In genomic region chr10:97407211-97407951, GRCh38 we compare ENCODE assay signal across 1 cellular context.
TF ChIP-seq lines count a peak whose summit lies in the region.

No MANE protein-coding gene starts in this region.

TF ChIP-seq in HepG2, 621 proteins besides CTCF, POLR2A, EP300 and RAD21 (continues in another document):
- TF ChIP-seq ZNF276 (CRISPR knock-in tag; IDR thresholded peaks at IDR 0.05; ENCODE audit: low read depth) (no peak), ZNF382 (CRISPR knock-in tag; IDR thresholded peaks at IDR 0.05; ENCODE audit: borderline replicate concordance) (no peak), PCBP2 (optimal IDR thresholded peaks at IDR 0.05; ENCODE audit: low read depth, low read length, poor library complexity, severe bottlenecking) (no peak), MXI1 (IDR thresholded peaks at IDR 0.05; ENCODE audit: borderline replicate concordance, low read depth, low read length) (no peak), ZNF775 (CRISPR knock-in tag; IDR thresholded peaks at IDR 0.05; ENCODE audit: borderline replicate concordance) (no peak), RFX3 (CRISPR knock-in tag; IDR thresholded peaks at IDR 0.05) (no peak), ZBTB42 (CRISPR knock-in tag; IDR thresholded peaks at IDR 0.05) (no peak), JUND (CRISPR knock-in tag; IDR thresholded peaks at IDR 0.05) (no peak), NCOA1 (CRISPR knock-in tag; IDR thresholded peaks at IDR 0.05) (no peak), ZNF567 (CRISPR knock-in tag; IDR thresholded peaks at IDR 0.05; ENCODE audit: borderline replicate concordance) (0 out of 2 replicates have a peak, but pooled peaks have one; percentile 55), MTA1 (CRISPR knock-in tag; IDR thresholded peaks at IDR 0.05; ENCODE audit: borderline replicate concordance) (peak; percentile 46; the same call in 1 of the 2 replicates), RNF2 (conservative IDR thresholded peaks at IDR 0.05; ENCODE audit: low read depth) (no peak), ZNF451 (CRISPR knock-in tag; IDR thresholded peaks at IDR 0.05) (no peak), ZNF333 (CRISPR knock-in tag; IDR thresholded peaks at IDR 0.05; ENCODE audit: borderline replicate concordance) (no peak), KDM6A (CRISPR knock-in tag; IDR thresholded peaks at IDR 0.05; ENCODE audit: low read depth) (no peak), KLF16 (CRISPR knock-in tag; IDR thresholded peaks at IDR 0.05) (peak in 1 of 2 experiments; percentile 62; a peak in 1 of 4 replicates), KDM4B (CRISPR knock-in tag; IDR thresholded peaks at IDR 0.05) (no peak), FOXJ3 (CRISPR knock-in tag; IDR thresholded peaks at IDR 0.05; ENCODE audit: borderline replicate concordance) (no peak), SALL2 (CRISPR knock-in tag; IDR thresholded peaks at IDR 0.05) (no peak), ARHGAP35 (CRISPR knock-in tag; IDR thresholded peaks at IDR 0.05; ENCODE audit: borderline replicate concordance) (no peak), TSC22D2 (CRISPR knock-in tag; IDR thresholded peaks at IDR 0.05; ENCODE audit: borderline replicate concordance) (peak; percentile 64; the same call in 1 of the 2 replicates), KDM5B (CRISPR knock-in tag; IDR thresholded peaks at IDR 0.05; ENCODE audit: borderline replicate concordance) (peak; percentile 66; the same call in 1 of the 2 replicates), HOXA9 (CRISPR knock-in tag; IDR thresholded peaks at IDR 0.05; ENCODE audit: borderline replicate concordance) (no peak), ZNF30 (CRISPR knock-in tag; IDR thresholded peaks at IDR 0.05) (no peak), ZFP1 (CRISPR knock-in tag; IDR thresholded peaks at IDR 0.05) (no peak), ZNF704 (CRISPR knock-in tag; IDR thresholded peaks at IDR 0.05; ENCODE audit: borderline replicate concordance) (no peak), CREB1 (IDR thresholded peaks at IDR 0.05) (no peak), CREB1 (CRISPR knock-in tag; IDR thresholded peaks at IDR 0.05) (peak; percentile 37; the same call in 1 of the 2 replicates), MAZ (IDR thresholded peaks at IDR 0.05; ENCODE audit: borderline replicate concordance, low read depth, low read length) (no peak), MAZ (CRISPR knock-in tag; IDR thresholded peaks at IDR 0.05; ENCODE audit: low read depth) (no peak), MBD4 (IDR thresholded peaks at IDR 0.05; ENCODE audit: borderline replicate concordance, low read length) (no peak), NPAS2 (CRISPR knock-in tag; IDR thresholded peaks at IDR 0.05; ENCODE audit: borderline replicate concordance) (no peak), ZFP36 (IDR thresholded peaks at IDR 0.05; ENCODE audit: borderline replicate concordance, low read depth, low read length, partially characterized antibody) (no peak), CCDC6 (CRISPR knock-in tag; IDR thresholded peaks at IDR 0.05) (no peak), ZNF282 (IDR thresholded peaks at IDR 0.05; ENCODE audit: partially characterized antibody) (no peak), ZNF75D (CRISPR knock-in tag; IDR thresholded peaks at IDR 0.05; ENCODE audit: borderline replicate concordance) (no peak), ZNF256 (CRISPR knock-in tag; conservative IDR thresholded peaks at IDR 0.05) (no peak), IRF2 (CRISPR knock-in tag; IDR thresholded peaks at IDR 0.05) (peak; percentile 29; the same call in 1 of the 2 replicates), ZNF180 (CRISPR knock-in tag; IDR thresholded peaks at IDR 0.05; ENCODE audit: borderline replicate concordance, low read depth) (no peak), MAX (IDR thresholded peaks at IDR 0.05) (no peak), CEBPB (IDR thresholded peaks at IDR 0.05; ENCODE audit: borderline replicate concordance, low read depth, low read length) (no peak), ZNF614 (CRISPR knock-in tag; IDR thresholded peaks at IDR 0.05; ENCODE audit: borderline replicate concordance) (peak; percentile 39; the same call in 1 of the 2 replicates), REL (CRISPR knock-in tag; conservative IDR thresholded peaks at IDR 0.05) (no peak), RCOR2 (CRISPR knock-in tag; IDR thresholded peaks at IDR 0.05) (peak; percentile 97), ZNF20 (CRISPR knock-in tag; IDR thresholded peaks at IDR 0.05) (0 out of 2 replicates have a peak, but pooled peaks have one; percentile 35), SNAPC5 (CRISPR knock-in tag; IDR thresholded peaks at IDR 0.05; ENCODE audit: borderline replicate concordance) (no peak), RAD51 (IDR thresholded peaks at IDR 0.05; ENCODE audit: borderline replicate concordance) (no peak), TBL1XR1 (IDR thresholded peaks at IDR 0.05; ENCODE audit: borderline replicate concordance, low read length, partially characterized antibody) (peak; percentile 64), YY1 (IDR thresholded peaks at IDR 0.05; ENCODE audit: insufficient read depth, insufficient replicate concordance, low read depth, low read length) (no peak), ZNF660 (CRISPR knock-in tag; IDR thresholded peaks at IDR 0.05; ENCODE audit: borderline replicate concordance, low read depth) (no peak), ISL2 (CRISPR knock-in tag; IDR thresholded peaks at IDR 0.05) (no peak), GLI4 (CRISPR knock-in tag; IDR thresholded peaks at IDR 0.05; ENCODE audit: borderline replicate concordance) (no peak), MXD4 (CRISPR knock-in tag; IDR thresholded peaks at IDR 0.05) (peak; percentile 75; the same call in 1 of the 2 replicates), ZNF234 (CRISPR knock-in tag; conservative IDR thresholded peaks at IDR 0.05) (no peak), FOXP1 (IDR thresholded peaks at IDR 0.05) (no peak), FOXP1 (CRISPR knock-in tag; IDR thresholded peaks at IDR 0.05) (no peak), UBTF (CRISPR knock-in tag; IDR thresholded peaks at IDR 0.05) (peak; percentile 32; the same call in 1 of the 2 replicates), PAWR (CRISPR knock-in tag; IDR thresholded peaks at IDR 0.05; ENCODE audit: borderline replicate concordance) (no peak)
- TF ChIP-seq, protein P1, sequence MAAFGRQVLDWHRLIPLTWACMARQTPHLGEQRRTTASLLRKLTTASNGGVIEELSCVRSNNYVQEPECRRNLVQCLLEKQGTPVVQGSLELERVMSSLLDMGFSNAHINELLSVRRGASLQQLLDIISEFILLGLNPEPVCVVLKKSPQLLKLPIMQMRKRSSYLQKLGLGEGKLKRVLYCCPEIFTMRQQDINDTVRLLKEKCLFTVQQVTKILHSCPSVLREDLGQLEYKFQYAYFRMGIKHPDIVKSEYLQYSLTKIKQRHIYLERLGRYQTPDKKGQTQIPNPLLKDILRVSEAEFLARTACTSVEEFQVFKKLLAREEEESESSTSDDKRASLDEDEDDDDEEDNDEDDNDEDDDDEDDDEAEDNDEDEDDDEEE (CRISPR knock-in tag; IDR thresholded peaks at IDR 0.05): no peak
- TF ChIP-seq, protein P2, sequence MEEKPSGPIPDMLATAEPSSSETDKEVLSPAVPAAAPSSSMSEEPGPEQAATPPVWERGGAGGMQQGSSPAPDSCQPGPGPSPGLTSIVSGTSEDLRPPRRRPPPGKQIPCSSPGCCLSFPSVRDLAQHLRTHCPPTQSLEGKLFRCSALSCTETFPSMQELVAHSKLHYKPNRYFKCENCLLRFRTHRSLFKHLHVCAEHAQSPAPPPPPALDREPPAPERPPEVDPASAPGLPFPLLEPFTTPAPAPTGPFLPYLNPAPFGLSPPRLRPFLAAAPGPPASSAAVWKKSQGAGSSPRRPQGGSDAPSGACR (CRISPR knock-in tag; IDR thresholded peaks at IDR 0.05): no peak; the same call in 1 of the 2 replicates
- TF ChIP-seq, protein P3, sequence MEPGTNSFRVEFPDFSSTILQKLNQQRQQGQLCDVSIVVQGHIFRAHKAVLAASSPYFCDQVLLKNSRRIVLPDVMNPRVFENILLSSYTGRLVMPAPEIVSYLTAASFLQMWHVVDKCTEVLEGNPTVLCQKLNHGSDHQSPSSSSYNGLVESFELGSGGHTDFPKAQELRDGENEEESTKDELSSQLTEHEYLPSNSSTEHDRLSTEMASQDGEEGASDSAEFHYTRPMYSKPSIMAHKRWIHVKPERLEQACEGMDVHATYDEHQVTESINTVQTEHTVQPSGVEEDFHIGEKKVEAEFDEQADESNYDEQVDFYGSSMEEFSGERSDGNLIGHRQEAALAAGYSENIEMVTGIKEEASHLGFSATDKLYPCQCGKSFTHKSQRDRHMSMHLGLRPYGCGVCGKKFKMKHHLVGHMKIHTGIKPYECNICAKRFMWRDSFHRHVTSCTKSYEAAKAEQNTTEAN (CRISPR knock-in tag; conservative IDR thresholded peaks at IDR 0.05): no peak
- TF ChIP-seq, protein P4, sequence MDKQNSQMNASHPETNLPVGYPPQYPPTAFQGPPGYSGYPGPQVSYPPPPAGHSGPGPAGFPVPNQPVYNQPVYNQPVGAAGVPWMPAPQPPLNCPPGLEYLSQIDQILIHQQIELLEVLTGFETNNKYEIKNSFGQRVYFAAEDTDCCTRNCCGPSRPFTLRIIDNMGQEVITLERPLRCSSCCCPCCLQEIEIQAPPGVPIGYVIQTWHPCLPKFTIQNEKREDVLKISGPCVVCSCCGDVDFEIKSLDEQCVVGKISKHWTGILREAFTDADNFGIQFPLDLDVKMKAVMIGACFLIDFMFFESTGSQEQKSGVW (CRISPR knock-in tag; IDR thresholded peaks at IDR 0.05; ENCODE audit: borderline replicate concordance): no peak
- TF ChIP-seq, protein P5, sequence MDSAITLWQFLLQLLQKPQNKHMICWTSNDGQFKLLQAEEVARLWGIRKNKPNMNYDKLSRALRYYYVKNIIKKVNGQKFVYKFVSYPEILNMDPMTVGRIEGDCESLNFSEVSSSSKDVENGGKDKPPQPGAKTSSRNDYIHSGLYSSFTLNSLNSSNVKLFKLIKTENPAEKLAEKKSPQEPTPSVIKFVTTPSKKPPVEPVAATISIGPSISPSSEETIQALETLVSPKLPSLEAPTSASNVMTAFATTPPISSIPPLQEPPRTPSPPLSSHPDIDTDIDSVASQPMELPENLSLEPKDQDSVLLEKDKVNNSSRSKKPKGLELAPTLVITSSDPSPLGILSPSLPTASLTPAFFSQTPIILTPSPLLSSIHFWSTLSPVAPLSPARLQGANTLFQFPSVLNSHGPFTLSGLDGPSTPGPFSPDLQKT (CRISPR knock-in tag; IDR thresholded peaks at IDR 0.05; ENCODE audit: borderline replicate concordance): no peak
- TF ChIP-seq, protein P6, sequence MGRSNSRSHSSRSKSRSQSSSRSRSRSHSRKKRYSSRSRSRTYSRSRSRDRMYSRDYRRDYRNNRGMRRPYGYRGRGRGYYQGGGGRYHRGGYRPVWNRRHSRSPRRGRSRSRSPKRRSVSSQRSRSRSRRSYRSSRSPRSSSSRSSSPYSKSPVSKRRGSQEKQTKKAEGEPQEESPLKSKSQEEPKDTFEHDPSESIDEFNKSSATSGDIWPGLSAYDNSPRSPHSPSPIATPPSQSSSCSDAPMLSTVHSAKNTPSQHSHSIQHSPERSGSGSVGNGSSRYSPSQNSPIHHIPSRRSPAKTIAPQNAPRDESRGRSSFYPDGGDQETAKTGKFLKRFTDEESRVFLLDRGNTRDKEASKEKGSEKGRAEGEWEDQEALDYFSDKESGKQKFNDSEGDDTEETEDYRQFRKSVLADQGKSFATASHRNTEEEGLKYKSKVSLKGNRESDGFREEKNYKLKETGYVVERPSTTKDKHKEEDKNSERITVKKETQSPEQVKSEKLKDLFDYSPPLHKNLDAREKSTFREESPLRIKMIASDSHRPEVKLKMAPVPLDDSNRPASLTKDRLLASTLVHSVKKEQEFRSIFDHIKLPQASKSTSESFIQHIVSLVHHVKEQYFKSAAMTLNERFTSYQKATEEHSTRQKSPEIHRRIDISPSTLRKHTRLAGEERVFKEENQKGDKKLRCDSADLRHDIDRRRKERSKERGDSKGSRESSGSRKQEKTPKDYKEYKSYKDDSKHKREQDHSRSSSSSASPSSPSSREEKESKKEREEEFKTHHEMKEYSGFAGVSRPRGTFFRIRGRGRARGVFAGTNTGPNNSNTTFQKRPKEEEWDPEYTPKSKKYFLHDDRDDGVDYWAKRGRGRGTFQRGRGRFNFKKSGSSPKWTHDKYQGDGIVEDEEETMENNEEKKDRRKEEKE (IDR thresholded peaks at IDR 0.05): no peak
